In the genomic region with DNA sequence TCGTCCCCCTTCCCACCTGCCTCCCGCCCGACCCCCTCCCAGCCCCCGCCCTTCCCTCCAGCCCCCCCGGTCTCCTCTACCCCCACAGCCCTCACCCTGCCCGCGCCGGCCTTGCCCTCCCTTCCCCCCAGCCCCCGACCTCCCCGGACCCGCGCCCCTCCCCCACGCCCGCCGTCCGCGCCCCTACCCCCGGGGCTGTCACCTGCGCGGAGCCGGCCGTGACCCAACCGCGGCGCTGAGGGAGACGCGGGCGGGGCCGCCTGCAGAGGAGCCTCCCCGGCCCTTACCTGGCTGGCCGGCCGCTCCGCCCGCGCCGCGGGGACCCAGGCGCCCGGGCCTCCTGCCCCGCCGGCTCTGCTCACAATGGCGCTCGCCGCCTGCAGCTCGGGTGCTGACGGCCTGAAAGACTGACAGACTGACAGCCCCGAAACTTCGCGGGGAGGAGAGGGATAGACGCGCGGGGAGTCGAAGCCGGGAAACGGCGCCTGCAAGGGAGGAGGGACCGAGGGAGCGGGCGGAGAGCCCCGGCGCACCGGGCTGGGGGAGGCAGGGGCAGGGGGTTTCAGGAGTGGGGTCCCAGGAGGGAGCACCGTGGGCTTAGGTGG, we compare ENCODE assay signal across 8 cellular contexts. TPM values are rescaled to one million over a fixed set of nuclear protein-coding genes. Genes with fewer than 3 reads are reported as not detected.
DNase-seq lines count a peak whose midpoint lies in the region; ATAC-seq and TF ChIP-seq lines count a peak whose summit lies in the region.

No MANE protein-coding gene starts in this region.

- peaks cover 41% of the 10 kb centered on the region for H3K4me1 ChIP-seq in DOHH2 (ENCODE audit: control insufficient read depth, low read length)
- H3K4me1 ChIP-seq in mammary epithelial cell (ENCODE audit: insufficient read depth, low read length): peaks cover 10% of the 10 kb centered on the region
- peaks cover 11% of the 10 kb centered on the region for H3K4me1 ChIP-seq in thymus (ENCODE audit: control insufficient read depth, insufficient read depth, low read length)
- H3K4me1 ChIP-seq in foreskin keratinocyte: no peaks in the 10 kb centered on the region

- ATAC-seq in foreskin keratinocyte: no peak
- ATAC-seq in HG03159 (IDR thresholded peaks at IDR 0.05; ENCODE audit: unreplicated experiment): no peak
- no peak for ATAC-seq in GM21526 (IDR thresholded peaks at IDR 0.05; ENCODE audit: low FRiP score, unreplicated experiment)

- dilution Hi-C loops in mammary epithelial cell (cut with HindIII; ENCODE audit: low sequenced_read_pairs): no loop called here

- CTCF ChIA-PET in mammary epithelial cell (lab: Charles Lee; ENCODE audit: low non-redundant PET): no interaction called here

- TF ChIP-seq CTCF in DOHH2 (IDR thresholded peaks at IDR 0.05; ENCODE audit: low read depth, low read length, poor library complexity, severe bottlenecking): no peak
- no peak for TF ChIP-seq CTCF in mammary epithelial cell (conservative IDR thresholded peaks at IDR 0.05 in 1 of 2, IDR thresholded peaks at IDR 0.05 in 1 of 2; ENCODE audit: extremely low read depth in 1 of 2, insufficient read depth in 1 of 2, low read depth in 1 of 2, low read length in 2 of 2)
- TF ChIP-seq CTCF in foreskin keratinocyte (conservative IDR thresholded peaks at IDR 0.05): no peak

- peak overlapping the region; percentile 33 for H2AFZ ChIP-seq in mammary epithelial cell (ENCODE audit: low read depth, low read length)

- 8% methylated on average over 13 of the region's 63 CpGs for WGBS in mammary epithelial cell (ENCODE audit: low coverage, missing lambda C conversion rate)
- WGBS in thymus: 1% methylated on average over 63 of the region's 63 CpGs

- H3K36me3 ChIP-seq in DOHH2 (ENCODE audit: control insufficient read depth, low read length) (0 out of 2 replicates have a peak, but pooled peaks cover 9% of the 10 kb centered on the region), mammary epithelial cell (ENCODE audit: insufficient read depth, low read length) (no peaks in the 10 kb centered on the region), thymus (ENCODE audit: control insufficient read depth, insufficient read depth) (peaks cover 5% of the 10 kb centered on the region)

- no peaks in the 10 kb centered on the region for H3K79me2 ChIP-seq in DOHH2 (ENCODE audit: control insufficient read depth, low read length)
- no peaks in the 10 kb centered on the region for H3K79me2 ChIP-seq in mammary epithelial cell (ENCODE audit: insufficient read depth, low read length)

- H3K4me3 ChIP-seq in DOHH2 (ENCODE audit: low read length) (peak overlapping the region; percentile 84), mammary epithelial cell (replicated peaks in 1 of 3; ENCODE audit: insufficient read depth in 1 of 3, low read depth in 2 of 3, low read length in 3 of 3) (peak overlapping the region; percentile 38 to 78 (median 50)), thymus (ENCODE audit: low read length) (peak overlapping the region; percentile 81)

- BruUV-seq in mammary epithelial cell (replicated peaks; lab: Mats Ljungman, UMichigan): no TSS peak

- no peak overlapping the region for H3K9ac ChIP-seq in mammary epithelial cell (ENCODE audit: insufficient read depth, low read length)

- peak overlapping the region; percentile 81 for H3K27ac ChIP-seq in DOHH2 (ENCODE audit: low read depth, low read length)
- H3K27ac ChIP-seq in mammary epithelial cell (ENCODE audit: insufficient read depth, low read depth, low read length): no peak overlapping the region
- H3K27ac ChIP-seq in thymus (ENCODE audit: low read depth): peak overlapping the region; percentile 65
- no peak overlapping the region for H3K27ac ChIP-seq in foreskin keratinocyte

- H3K9me3 ChIP-seq in DOHH2 (ENCODE audit: control insufficient read depth, insufficient read depth, low read length): no peaks in the 10 kb centered on the region
- H3K9me3 ChIP-seq in mammary epithelial cell (replicated peaks; ENCODE audit: insufficient read depth, low read length): no peaks in the 10 kb centered on the region
- no peaks in the 10 kb centered on the region for H3K9me3 ChIP-seq in thymus (ENCODE audit: control insufficient read depth)

- peaks cover 9% of the 10 kb centered on the region for H3F3A ChIP-seq in DOHH2 (ENCODE audit: control insufficient read depth, insufficient read depth)

- H3K9me2 ChIP-seq in DOHH2 (replicated peaks; ENCODE audit: control insufficient read depth, low read length): no peaks in the 10 kb centered on the region

- peak; percentile 79 for DNase-seq in RPMI8226
- DNase-seq in mammary epithelial cell: no peak
- peak; percentile 13 to 42 for DNase-seq in lung microvascular endothelial cell (ENCODE audit: low read depth in 2 of 2)
- DNase-seq in foreskin keratinocyte: no peak

- intact Hi-C loops in mammary epithelial cell (cut with micrococcal nuclease): no loop called here

- H4K20me1 ChIP-seq in DOHH2 (ENCODE audit: control insufficient read depth, insufficient read depth, low read depth, low read length) (0 out of 2 replicates have a peak, but pooled peaks cover 4% of the 10 kb centered on the region), mammary epithelial cell (ENCODE audit: insufficient read depth, low read length) (no peaks in the 10 kb centered on the region)

- in situ Hi-C loops in mammary epithelial cell (cut with MboI; ENCODE audit: low sequenced_read_pairs in 2 of 2): no loop called here

- H3K27me3 ChIP-seq in DOHH2 (ENCODE audit: control insufficient read depth, low read length) (peaks cover 17% of the 10 kb centered on the region; the same call in 1 of the 2 replicates), mammary epithelial cell (ENCODE audit: insufficient read depth, low read length) (peaks cover 8% of the 10 kb centered on the region), thymus (ENCODE audit: control insufficient read depth, insufficient read depth) (peaks cover 35% of the 10 kb centered on the region), foreskin keratinocyte (peaks cover 70% of the 10 kb centered on the region)

- H3K4me2 ChIP-seq in DOHH2 (ENCODE audit: low read length) (peak overlapping the region; percentile 86), mammary epithelial cell (ENCODE audit: insufficient read depth, low read depth, low read length) (peak overlapping the region; percentile 95)

RNA-seq across cellular contexts. Expression of gene ZNF467, which starts 0.5 kb away (rescaled TPM):
- total RNA-seq in mammary epithelial cell (1 to 10 TPM in 1 of 2 donors, under 1 TPM in 1; 0.17 to 4.0 TPM), lung microvascular endothelial cell (5.0 and 6.3 TPM in 2 replicates), foreskin keratinocyte (0.35 and 0.48 TPM in 2 replicates)
- polyA plus RNA-seq in mammary epithelial cell (0.28 TPM), thymus (8.8 TPM), foreskin keratinocyte (0.48 and 0.66 TPM in 2 replicates)
- polyA minus RNA-seq in mammary epithelial cell: not detected

Comparison
In these comparisons a context has a peak if more than half of its experiments do, and no peak if none do; other contexts are left out.
1. H3K27ac ChIP-seq: peak in DOHH2 (single experiment) and thymus (single experiment); none in mammary epithelial cell (single experiment) and foreskin keratinocyte (single experiment).
2. DNase-seq: peak in RPMI8226 (single experiment) and lung microvascular endothelial cell (2 of 2); none in mammary epithelial cell (single experiment) and foreskin keratinocyte (0 of 2).
3. Peak in every context shown above with its lines, with median percentiles within 50 percentile points of each other: H3K4me3 ChIP-seq.